In the genomic region with DNA sequence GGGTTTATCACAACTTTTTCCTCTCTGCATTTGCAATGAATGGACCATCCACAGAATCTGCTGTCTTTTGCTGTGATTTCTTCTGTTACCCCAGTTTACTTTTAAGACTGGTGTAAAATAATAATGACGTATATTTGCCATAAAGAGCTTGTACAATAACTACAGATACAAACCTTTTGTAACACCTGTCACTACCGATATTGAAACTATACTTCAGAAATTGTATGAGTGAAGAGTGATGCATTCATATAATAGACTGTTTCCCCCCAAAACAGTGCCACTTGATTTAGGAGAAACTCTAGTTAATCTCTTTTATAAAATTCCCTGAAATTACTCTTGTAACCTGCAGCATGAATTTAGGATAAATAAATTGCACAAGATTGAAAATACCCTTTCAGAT, we compare ENCODE assay signal across 15 cellular contexts. TPM values are rescaled to one million over a fixed set of nuclear protein-coding genes. Genes with fewer than 3 reads are reported as not detected.
A peak's percentile ranks its signal among the peaks of the same experiment; 100 is the strongest.
DNase-seq lines count a peak whose midpoint lies in the region; ATAC-seq and TF ChIP-seq lines count a peak whose summit lies in the region.
"Had no signal": no experiment of that assay in that cellular context is flagged by ENCODE, and none has a peak within 500 bp of the region (broad histone marks: within the 10 kb centered on the region; RNA-seq: fewer than 3 reads in every experiment).

No MANE protein-coding gene starts in this region.

- no peak for ATAC-seq in HG03045 (IDR thresholded peaks at IDR 0.05; ENCODE audit: unreplicated experiment)
- ATAC-seq in GM18868 (IDR thresholded peaks at IDR 0.05; ENCODE audit: unreplicated experiment) = no peak
- ATAC-seq in GM19397 (IDR thresholded peaks at IDR 0.05; ENCODE audit: unreplicated experiment) = no peak
- ATAC-seq: esophagus mucosa had no signal

- H3K9ac ChIP-seq in OCI-LY3 (ENCODE audit: low read length) (peak overlapping the region; percentile 64), fibroblast of lung (ENCODE audit: insufficient read depth, low read length) (no peak overlapping the region), skeletal muscle tissue (ENCODE audit: low read depth in 1 of 3, low read length in 3 of 3) (no peak overlapping the region)

- TF ChIP-seq CTCF in GM12865 (IDR thresholded peaks at IDR 0.05; ENCODE audit: insufficient read depth, low read depth, low read length, missing control alignments) (no peak), OCI-LY3 (IDR thresholded peaks at IDR 0.05; ENCODE audit: low read depth, low read length) (no peak), fibroblast of lung (conservative IDR thresholded peaks at IDR 0.05 in 1 of 2, IDR thresholded peaks at IDR 0.05 in 1 of 2; ENCODE audit: low read depth in 1 of 2, low read length in 2 of 2) (no peak)

- H3K27ac ChIP-seq in OCI-LY3 (ENCODE audit: low read length) = peak overlapping the region; percentile 95
- H3K27ac ChIP-seq in fibroblast of lung (ENCODE audit: insufficient read depth, low read length) = peak overlapping the region; percentile 74
- H3K27ac ChIP-seq in skeletal muscle tissue (ENCODE audit: low read depth, low read length) = peak overlapping the region; percentile 56
- H3K27ac ChIP-seq: thyroid gland had no signal

- H3K4me1 ChIP-seq in OCI-LY3 (ENCODE audit: low read length) = peaks cover 92% of the 10 kb centered on the region
- peaks cover 13% of the 10 kb centered on the region for H3K4me1 ChIP-seq in fibroblast of lung (ENCODE audit: control insufficient read depth, extremely low read depth, insufficient read depth, low read length)
- H3K4me1 ChIP-seq in skeletal muscle tissue (ENCODE audit: control insufficient read depth in 3 of 3, insufficient read depth in 3 of 3, low read length in 3 of 3) = peaks cover 5 to 6% (median 6%) of the 10 kb centered on the region in 3 donors
- H3K4me1 ChIP-seq: thyroid gland had no signal

- no peaks in the 10 kb centered on the region for H3K9me3 ChIP-seq in OCI-LY3 (ENCODE audit: insufficient read depth, low read length)
- no peaks in the 10 kb centered on the region for H3K9me3 ChIP-seq in fibroblast of lung (ENCODE audit: control insufficient read depth, insufficient read depth, low read depth, low read length)
- no peaks in the 10 kb centered on the region for H3K9me3 ChIP-seq in skeletal muscle tissue (ENCODE audit: control insufficient read depth in 3 of 3, low read length in 3 of 3)
- H3K9me3 ChIP-seq: BLaER1 treated with 17β-estradiol and CSF1 and Interleukin-3, amounts not matched to agents 10 nM and 100 nM; thyroid gland had no signal

- H3K4me2 ChIP-seq in OCI-LY3 (ENCODE audit: low read length) = peak overlapping the region; percentile 58
- H3K4me2 ChIP-seq in fibroblast of lung (ENCODE audit: extremely low read depth, insufficient read depth, low read length) = no peak overlapping the region

- DNase-seq in GM12865 (ENCODE audit: low read depth) = peak; percentile 36
- DNase-seq in fibroblast of lung (ENCODE audit: low read depth in 2 of 2) = no peak
- DNase-seq: activated CD4-positive, alpha-beta T cell treated with anti-CD3 and anti-CD28 coated beads for 4 hours; KBM-7; NCI-H1436; small intestine; T-helper 1 cell; thyroid gland had no signal

- H3K79me2 ChIP-seq in OCI-LY3 (ENCODE audit: low read length) (peaks cover 3% of the 10 kb centered on the region; the same call in 1 of the 2 replicates), fibroblast of lung (ENCODE audit: control insufficient read depth, insufficient read depth, low read length) (no peaks in the 10 kb centered on the region)

- H2AFZ ChIP-seq in OCI-LY3 (ENCODE audit: low read depth, low read length) (no peak overlapping the region), fibroblast of lung (ENCODE audit: low read length) (no peak overlapping the region)

- H3K27me3 ChIP-seq in OCI-LY3 (ENCODE audit: low read depth, low read length) = no peaks in the 10 kb centered on the region
- H3K27me3 ChIP-seq in fibroblast of lung (ENCODE audit: control insufficient read depth, insufficient read depth, low read length) = no peaks in the 10 kb centered on the region
- no peaks in the 10 kb centered on the region for H3K27me3 ChIP-seq in skeletal muscle tissue (ENCODE audit: control insufficient read depth in 3 of 3, insufficient read depth in 3 of 3, low read length in 3 of 3)
- H3K27me3 ChIP-seq: BLaER1 treated with 17β-estradiol and CSF1 and Interleukin-3, amounts not matched to agents 10 nM and 100 nM; thyroid gland had no signal

- H3K4me3 ChIP-seq in GM12865 (ENCODE audit: low read depth, low read length) = no peak overlapping the region
- H3K4me3 ChIP-seq in OCI-LY3 (ENCODE audit: low read length) = peak overlapping the region; percentile 1; the same call in 1 of the 2 replicates
- no peak overlapping the region for H3K4me3 ChIP-seq in fibroblast of lung (replicated peaks in 1 of 4; ENCODE audit: control extremely low read depth in 1 of 4, insufficient read depth in 1 of 4, low read depth in 3 of 4, low read length in 4 of 4)
- no peak overlapping the region for H3K4me3 ChIP-seq in skeletal muscle tissue (ENCODE audit: low read length in 3 of 3)
- H3K4me3 ChIP-seq: BLaER1 treated with 17β-estradiol and CSF1 and Interleukin-3, amounts not matched to agents 10 nM and 100 nM; thyroid gland had no signal

- no peaks in the 10 kb centered on the region for H4K20me1 ChIP-seq in OCI-LY3 (ENCODE audit: insufficient read depth, low read length)
- H4K20me1 ChIP-seq in fibroblast of lung (ENCODE audit: control insufficient read depth, extremely low read depth, insufficient read depth, low read length) = no peaks in the 10 kb centered on the region
- H4K20me1 ChIP-seq: BLaER1 treated with 17β-estradiol and CSF1 and Interleukin-3, amounts not matched to agents 10 nM and 100 nM had no signal

- no peaks in the 10 kb centered on the region for H3K36me3 ChIP-seq in OCI-LY3 (replicated peaks; ENCODE audit: low read depth, low read length)
- no peaks in the 10 kb centered on the region for H3K36me3 ChIP-seq in fibroblast of lung (ENCODE audit: control insufficient read depth, insufficient read depth, low read length)
- no peaks in the 10 kb centered on the region for H3K36me3 ChIP-seq in skeletal muscle tissue (ENCODE audit: control insufficient read depth in 3 of 3, insufficient read depth in 3 of 3, low read length in 3 of 3)
- H3K36me3 ChIP-seq: BLaER1 treated with 17β-estradiol and CSF1 and Interleukin-3, amounts not matched to agents 10 nM and 100 nM; thyroid gland had no signal

RNA-seq across cellular contexts. Expression of a gene that starts 26.4 kb away (rescaled TPM):
- total RNA-seq in fibroblast of lung (22.8 and 25.7 TPM in 2 replicates), skeletal muscle tissue (20.4 TPM)
- polyA plus RNA-seq in fibroblast of lung = 13.4 and 13.8 TPM in 2 replicates
- polyA plus RNA-seq in fibroblast of lung (2012) = 16.7 and 20.5 TPM in 2 replicates
- 31.2 and 45.0 TPM in 2 replicates for polyA minus RNA-seq in fibroblast of lung (ENCODE audit: low replicate concordance)
